In the genomic region with DNA sequence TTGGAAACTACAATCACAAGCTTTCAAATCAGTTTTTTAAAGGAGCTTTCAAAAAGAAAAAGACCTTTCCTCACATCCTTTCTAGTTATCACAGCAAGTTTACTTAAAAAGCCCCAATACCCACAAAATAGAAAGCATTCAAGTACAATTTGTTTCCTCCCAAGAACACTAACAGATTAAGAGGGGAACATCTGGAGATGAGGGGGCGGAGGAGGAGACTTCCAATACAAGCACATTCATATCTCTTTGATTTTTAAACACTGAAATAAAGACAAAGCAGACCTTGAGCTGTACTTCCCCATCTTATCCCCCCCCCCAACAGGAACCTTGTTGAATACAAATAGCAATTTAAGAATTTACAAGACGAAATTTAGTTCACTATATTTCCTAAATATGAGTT, we compare ENCODE assay signal across 9 cellular contexts. TPM values are rescaled to one million over a fixed set of nuclear protein-coding genes. Genes with fewer than 3 reads are reported as not detected.
A peak's percentile ranks its signal among the peaks of the same experiment; 100 is the strongest.
DNase-seq lines count a peak whose midpoint lies in the region; ATAC-seq, FAIRE-seq and TF ChIP-seq lines count a peak whose summit lies in the region.
"Had no signal": no experiment of that assay in that cellular context is flagged by ENCODE, and none has a peak within 500 bp of the region (broad histone marks: within the 10 kb centered on the region; RNA-seq: fewer than 3 reads in every experiment).

No MANE protein-coding gene starts in this region.

- H3K27me3 ChIP-seq in cardiac muscle cell (no peaks in the 10 kb centered on the region), astrocyte (ENCODE audit: insufficient read depth, low read length) (no peaks in the 10 kb centered on the region)

- peak overlapping the region; percentile 99 for H3K27ac ChIP-seq in cardiac muscle cell
- H3K27ac ChIP-seq in astrocyte (ENCODE audit: low read depth, low read length), result peak overlapping the region; percentile 100
- H3K27ac ChIP-seq in urinary bladder (ENCODE audit: low read depth), result no peak overlapping the region

- H3K4me3 ChIP-seq in cardiac muscle cell (peak overlapping the region; percentile 86), astrocyte (ENCODE audit: insufficient read depth, low read depth, low read length) (peak overlapping the region; percentile 100), urinary bladder (ENCODE audit: low read depth, low read length) (peak overlapping the region; percentile 85)

- H4K20me1 ChIP-seq in astrocyte (ENCODE audit: insufficient read depth, low read length), result peaks cover 65% of the 10 kb centered on the region

- H3K4me1 ChIP-seq in cardiac muscle cell (ENCODE audit: low read depth), result peaks cover 19% of the 10 kb centered on the region
- H3K4me1 ChIP-seq in astrocyte (ENCODE audit: insufficient read depth, low read length), result peaks cover 19% of the 10 kb centered on the region
- no peaks in the 10 kb centered on the region for H3K4me1 ChIP-seq in urinary bladder (ENCODE audit: insufficient read depth)

- no peaks in the 10 kb centered on the region for H3K27me3 Mint-ChIP-seq in astrocyte (ENCODE audit: low read depth, unreplicated experiment)
- no peaks in the 10 kb centered on the region for H3K27me3 Mint-ChIP-seq in memory B cell

- peaks cover 25% of the 10 kb centered on the region for H3K4me1 Mint-ChIP-seq in astrocyte (ENCODE audit: low read depth, unreplicated experiment)
- H3K4me1 Mint-ChIP-seq in memory B cell, result peaks cover 26% of the 10 kb centered on the region

- TF ChIP-seq CTCF in cardiac muscle cell (IDR thresholded peaks at IDR 0.05; ENCODE audit: low read depth, low read length) (no peak), astrocyte (IDR thresholded peaks at IDR 0.05; ENCODE audit: insufficient read depth, low read depth, low read length) (no peak)

- WGBS in urinary bladder, result 6% methylated on average over 2 of the region's 2 CpGs

- no peak for TF ChIP-seq POLR2A in GM18505 (IDR thresholded peaks at IDR 0.05; ENCODE audit: borderline replicate concordance, extremely low read depth, insufficient read depth, insufficient read length)

- H3K36me3 ChIP-seq in cardiac muscle cell (no peaks in the 10 kb centered on the region), astrocyte (ENCODE audit: insufficient read depth, low read length) (no peaks in the 10 kb centered on the region), urinary bladder (ENCODE audit: insufficient read depth) (no peaks in the 10 kb centered on the region)

- H3K79me2 ChIP-seq in astrocyte (ENCODE audit: insufficient read depth, low read length), result peaks cover 70% of the 10 kb centered on the region

- peak overlapping the region; percentile 94 for H3K4me2 ChIP-seq in astrocyte (ENCODE audit: low read length)

- peak overlapping the region; percentile 100 for H3K9ac ChIP-seq in astrocyte (ENCODE audit: low read length)

- no peaks in the 10 kb centered on the region for H3K9me3 Mint-ChIP-seq in astrocyte (ENCODE audit: unreplicated experiment)
- H3K9me3 Mint-ChIP-seq in memory B cell, result no peaks in the 10 kb centered on the region

- peak overlapping the region; percentile 98 for H3K27ac Mint-ChIP-seq in astrocyte (ENCODE audit: unreplicated experiment)
- H3K27ac Mint-ChIP-seq in memory B cell, result peak overlapping the region; percentile 98

- H3K9me3 ChIP-seq in cardiac muscle cell (ENCODE audit: low read depth) (no peaks in the 10 kb centered on the region), astrocyte (ENCODE audit: insufficient read depth, low read depth, low read length) (no peaks in the 10 kb centered on the region)

- peaks cover 2% of the 10 kb centered on the region for H3K36me3 Mint-ChIP-seq in astrocyte (ENCODE audit: low read depth, unreplicated experiment)
- H3K36me3 Mint-ChIP-seq in memory B cell, result peaks cover 3% of the 10 kb centered on the region

- no peak for FAIRE-seq in astrocyte (lab: Jason Lieb, UNC)

- ATAC-seq in Right ventricle myocardium superior (ENCODE audit: poor library complexity), result no peak
- no peak for ATAC-seq in memory B cell (ENCODE audit: low read depth)
- ATAC-seq in HG03342 (IDR thresholded peaks at IDR 0.05; ENCODE audit: unreplicated experiment), result no peak
- no peak for ATAC-seq in GM18505 (IDR thresholded peaks at IDR 0.05; ENCODE audit: unreplicated experiment)
- no peak for ATAC-seq in GM18858 (IDR thresholded peaks at IDR 0.05; ENCODE audit: unreplicated experiment)

- H3K4me3 Mint-ChIP-seq in astrocyte (ENCODE audit: unreplicated experiment) (peak overlapping the region; percentile 98), memory B cell (peak overlapping the region; percentile 95)

- DNase-seq in cardiac muscle cell (ENCODE audit: low read depth in 1 of 2, low spot score in 1 of 2) (peak in 1 of 2 donors; percentile 35), Right ventricle myocardium superior (no peak), astrocyte (ENCODE audit: low read depth) (peak; percentile 30), memory B cell (ENCODE audit: low spot score in 2 of 2) (no peak)
- DNase-seq: NCI-H345 had no signal

- no peak overlapping the region for H2AFZ ChIP-seq in astrocyte (ENCODE audit: low read depth, low read length)

- intact Hi-C loops in Right ventricle myocardium superior (cut with DNase I), result no loop called here

RNA-seq across cellular contexts. Expression of a gene that starts 2.0 kb away (rescaled TPM):
- total RNA-seq in cardiac muscle cell (1,409 and 2,297 TPM in 2 replicates), Right ventricle myocardium superior (613 TPM), astrocyte (756 and 771 TPM in 2 replicates), urinary bladder (167 TPM)
- polyA plus RNA-seq in cardiac muscle cell (658 and 685 TPM in 2 replicates), urinary bladder (323 TPM)

RNA-seq across cellular contexts. Expression of a gene that starts 58.0 kb away (rescaled TPM):
- total RNA-seq in cardiac muscle cell, result 25.0 and 28.7 TPM in 2 replicates
- 33.1 and 46.0 TPM in 2 replicates for polyA plus RNA-seq in cardiac muscle cell
- total RNA-seq in Right ventricle myocardium superior, result 36.0 TPM
- 81.1 and 83.5 TPM in 2 replicates for total RNA-seq in astrocyte
- 91.2 TPM for total RNA-seq in urinary bladder
- 43.3 TPM for polyA plus RNA-seq in urinary bladder
